In the genomic region with DNA sequence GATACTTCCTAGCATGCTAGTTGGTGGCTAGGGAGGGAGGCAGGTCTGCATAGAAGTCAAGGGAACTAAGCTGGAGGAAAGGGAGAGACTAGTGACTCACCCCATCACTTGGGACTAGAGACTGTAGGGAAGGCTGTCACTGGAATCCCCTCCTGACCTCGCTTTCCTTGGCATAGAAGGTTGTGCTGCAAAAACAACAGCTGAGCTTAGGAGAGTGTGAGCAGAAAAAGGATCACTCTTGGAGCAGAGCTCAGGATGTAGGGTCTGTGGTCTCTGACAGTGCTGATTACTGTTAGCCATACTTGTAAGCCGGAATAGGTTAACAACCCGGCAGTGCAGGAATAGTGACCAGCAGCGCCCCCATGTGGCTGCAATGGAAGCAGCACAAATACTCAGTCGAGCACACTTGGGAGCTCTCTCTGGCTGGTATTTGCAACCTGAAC, we compare ENCODE assay signal across 8 cellular contexts.
DNase-seq lines count a peak whose midpoint lies in the region; ATAC-seq and TF ChIP-seq lines count a peak whose summit lies in the region.

No MANE protein-coding gene starts in this region.

- H2BK5ac ChIP-seq in IMR-90 (ENCODE audit: low read depth, low read length, poor library complexity, severe bottlenecking): no peak overlapping the region

- H2AK5ac ChIP-seq in IMR-90 (ENCODE audit: low read depth, low read length): no peak overlapping the region

- POLR2A ChIA-PET in IMR-90 (lab: Charles Lee; ENCODE audit: unreplicated experiment): no interaction called here

- no peak overlapping the region for H3K27ac ChIP-seq in IMR-90 (ENCODE audit: insufficient read depth, low read length)
- H3K27ac ChIP-seq in lower lobe of right lung: no peak overlapping the region

- no peak overlapping the region for H2AFZ ChIP-seq in IMR-90 (replicated peaks; ENCODE audit: low read length, poor library complexity)

- H3K4ac ChIP-seq in IMR-90 (ENCODE audit: low read depth, low read length): no peak overlapping the region

- no peaks in the 10 kb centered on the region for H4K20me1 ChIP-seq in IMR-90 (ENCODE audit: insufficient read depth, low read length)

- H2BK120ac ChIP-seq in IMR-90 (ENCODE audit: low read depth, low read length): no peak overlapping the region

- no peak overlapping the region for H3K9ac ChIP-seq in IMR-90 (ENCODE audit: low read depth, low read length)

- CTCF ChIA-PET in IMR-90 (lab: Yijun Ruan, JAX): interaction anchor here (0.7 to 1.7 kb wide), 4 partner anchors 10 to 225 kb away, joined by 3 to 4 read pairs (median 4); no protein-coding TSS in a partner anchor

- H2BK15ac ChIP-seq in IMR-90 (ENCODE audit: low read depth, low read length): no peak overlapping the region

- H3K4me2 ChIP-seq in IMR-90 (ENCODE audit: low read depth, low read length): no peak overlapping the region

- ATAC-seq in IMR-90 (ENCODE audit: low read depth) (no peak), lower lobe of right lung (no peak), GM21390 (IDR thresholded peaks at IDR 0.05; ENCODE audit: unreplicated experiment) (no peak), GM18867 (IDR thresholded peaks at IDR 0.05; ENCODE audit: unreplicated experiment) (no peak)

- H2BK20ac ChIP-seq in IMR-90 (ENCODE audit: low read depth, low read length): no peak overlapping the region

- H3K36me3 ChIP-seq in IMR-90 (ENCODE audit: control insufficient read depth, insufficient read depth, low read length) (no peaks in the 10 kb centered on the region), lower lobe of right lung (no peaks in the 10 kb centered on the region)

- no peak overlapping the region for H3K14ac ChIP-seq in IMR-90 (replicated peaks; ENCODE audit: low read depth, low read length)

- dilution Hi-C loops in IMR-90 (cut with HindIII; ENCODE audit: low sequenced_read_pairs, unreplicated experiment): no loop called here

- no peak for TF ChIP-seq RAD21 in IMR-90 (IDR thresholded peaks at IDR 0.05; ENCODE audit: low read length)

- no peaks in the 10 kb centered on the region for H3K9me1 ChIP-seq in IMR-90 (ENCODE audit: insufficient read depth, low read length)

- H3K4me3 ChIP-seq in IMR-90 (ENCODE audit: insufficient read depth, low read depth, low read length) (no peak overlapping the region), lower lobe of right lung (no peak overlapping the region)

- 46% methylated on average over 3 of the region's 5 CpGs; no CpG with 5 or more reads in 1 of the 2 experiments for WGBS in IMR-90 (ENCODE audit: extremely low coverage in 2 of 2, insufficient read length in 1 of 2), 2 experiments

- TF ChIP-seq CTCF in IMR-90 (conservative IDR thresholded peaks at IDR 0.05; ENCODE audit: low read depth, low read length) (peak; percentile 25; the same call in 1 of the 2 replicates), lower lobe of right lung (IDR thresholded peaks at IDR 0.05) (peak; percentile 34)

- no peak overlapping the region for H4K5ac ChIP-seq in IMR-90 (ENCODE audit: low read depth, low read length)

- no peak for TF ChIP-seq POLR2A in IMR-90 (IDR thresholded peaks at IDR 0.05; ENCODE audit: low read depth, low read length)

- H3K23ac ChIP-seq in IMR-90 (ENCODE audit: low read depth, low read length): no peak overlapping the region

- peaks cover 6% of the 10 kb centered on the region for H3K27me3 ChIP-seq in IMR-90 (ENCODE audit: control insufficient read depth, insufficient read depth, low read length)
- no peaks in the 10 kb centered on the region for H3K27me3 ChIP-seq in lower lobe of right lung (ENCODE audit: low read depth)

- H3K4me1 ChIP-seq in IMR-90 (ENCODE audit: control insufficient read depth, insufficient read depth, low read length) (no peaks in the 10 kb centered on the region), lower lobe of right lung (no peaks in the 10 kb centered on the region)

- intact Hi-C loops in IMR-90 (cut with micrococcal nuclease): no loop called here
- intact Hi-C loops in lower lobe of right lung (cut with DNase I): no loop called here

- H3K9me3 ChIP-seq in IMR-90 (ENCODE audit: control insufficient read depth, insufficient read depth, low read length) (peaks cover 6% of the 10 kb centered on the region), lower lobe of right lung (peaks cover 4% of the 10 kb centered on the region)

- DNase-seq in COLO668 (lab: John Stamatoyannopoulos, UW; ENCODE audit: unreplicated experiment): peak; percentile 36
- no peak for DNase-seq in IMR-90
- DNase-seq in activated T-cell treated with anti-CD3 and anti-CD28 coated beads, Interleukin-2, amount 50 U/mL, for 48 hours: peak; percentile 68 to 71
- DNase-seq in lower lobe of right lung: no peak
- no peak for DNase-seq in SIG-M5 treated with dmso at 0.1 percent for 504 hours (lab: John Stamatoyannopoulos, UW; ENCODE audit: unreplicated experiment)
- no peak for DNase-seq in AG08396 (ENCODE audit: low spot score)

- no peak overlapping the region for H2AK9ac ChIP-seq in IMR-90 (replicated peaks; ENCODE audit: low read depth, low read length, poor library complexity)

- no peak overlapping the region for H3K56ac ChIP-seq in IMR-90 (ENCODE audit: extremely low read depth, insufficient read depth, low read length)

- H4K8ac ChIP-seq in IMR-90 (ENCODE audit: low read depth in 2 of 2, low read length in 2 of 2): no peak overlapping the region

- no peaks in the 10 kb centered on the region for H3K79me1 ChIP-seq in IMR-90 (ENCODE audit: low read depth in 1 of 2, low read length in 2 of 2)

- no peak overlapping the region for H4K91ac ChIP-seq in IMR-90 (ENCODE audit: insufficient read depth, low read depth, low read length)

- no peak overlapping the region for H3K18ac ChIP-seq in IMR-90 (ENCODE audit: low read depth, low read length)

- BruUV-seq in IMR-90 (replicated peaks; lab: Mats Ljungman, UMichigan): no TSS peak

- in situ Hi-C loops in IMR-90 (cut with MboI; ENCODE audit: low sequenced_read_pairs): no loop called here

TF ChIP-seq in IMR-90, 13 proteins besides CTCF, POLR2A, EP300 and RAD21:
- TF ChIP-seq, protein P1, sequence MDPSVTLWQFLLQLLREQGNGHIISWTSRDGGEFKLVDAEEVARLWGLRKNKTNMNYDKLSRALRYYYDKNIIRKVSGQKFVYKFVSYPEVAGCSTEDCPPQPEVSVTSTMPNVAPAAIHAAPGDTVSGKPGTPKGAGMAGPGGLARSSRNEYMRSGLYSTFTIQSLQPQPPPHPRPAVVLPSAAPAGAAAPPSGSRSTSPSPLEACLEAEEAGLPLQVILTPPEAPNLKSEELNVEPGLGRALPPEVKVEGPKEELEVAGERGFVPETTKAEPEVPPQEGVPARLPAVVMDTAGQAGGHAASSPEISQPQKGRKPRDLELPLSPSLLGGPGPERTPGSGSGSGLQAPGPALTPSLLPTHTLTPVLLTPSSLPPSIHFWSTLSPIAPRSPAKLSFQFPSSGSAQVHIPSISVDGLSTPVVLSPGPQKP (IDR thresholded peaks at IDR 0.05; ENCODE audit: borderline replicate concordance, low read depth, low read length): no peak

Comparison
In these comparisons a context has a peak if more than half of its experiments do, and no peak if none do; other contexts are left out.
1. DNase-seq: peak in COLO668 (single experiment) and activated T-cell treated with anti-CD3 and anti-CD28 coated beads, Interleukin-2, amount 50 U/mL, for 48 hours (2 of 2); none in IMR-90 (single experiment), lower lobe of right lung (single experiment), SIG-M5 treated with dmso at 0.1 percent for 504 hours (single experiment) and AG08396 (single experiment).